Comparison of ENCODE assay signal across 2 cellular contexts in genomic region chr10:28691187-28691694, GRCh38.
TF ChIP-seq lines count a peak whose summit lies in the region.

No MANE protein-coding gene starts in this region.

TF ChIP-seq in HepG2, 621 proteins besides CTCF, POLR2A, EP300 and RAD21:
- TF ChIP-seq NFKBIZ (CRISPR knock-in tag; IDR thresholded peaks at IDR 0.05), result no peak
- no peak for TF ChIP-seq SMC3 (IDR thresholded peaks at IDR 0.05; ENCODE audit: low read length)
- TF ChIP-seq ARID2 (CRISPR knock-in tag; IDR thresholded peaks at IDR 0.05; ENCODE audit: borderline replicate concordance), result no peak
- TF ChIP-seq ZNF614 (CRISPR knock-in tag; IDR thresholded peaks at IDR 0.05; ENCODE audit: borderline replicate concordance), result no peak
- no peak for TF ChIP-seq NFAT5 (CRISPR knock-in tag; IDR thresholded peaks at IDR 0.05)
- no peak for TF ChIP-seq MAF1 (CRISPR knock-in tag; IDR thresholded peaks at IDR 0.05; ENCODE audit: borderline replicate concordance)
- 0 out of 2 replicates have a peak, but pooled peaks have one; percentile 38 for TF ChIP-seq PCBP1 (IDR thresholded peaks at IDR 0.05; ENCODE audit: borderline replicate concordance, low read depth, low read length)
- TF ChIP-seq CHCHD3 (CRISPR knock-in tag; IDR thresholded peaks at IDR 0.05), result no peak
- no peak for TF ChIP-seq CBX5 (CRISPR knock-in tag; IDR thresholded peaks at IDR 0.05; ENCODE audit: borderline replicate concordance)
- peak; percentile 79 for TF ChIP-seq HNRNPK (IDR thresholded peaks at IDR 0.05; ENCODE audit: low read depth, low read length, poor library complexity, severe bottlenecking)

TF ChIP-seq in K562, 482 proteins besides CTCF, POLR2A, EP300 and RAD21:
- peak; percentile 73; the same call in 1 of the 2 replicates for TF ChIP-seq CHD2 (IDR thresholded peaks at IDR 0.05; ENCODE audit: low read depth, low read length)
- no peak for TF ChIP-seq ZBTB5 (IDR thresholded peaks at IDR 0.05)
- TF ChIP-seq TAL1 (IDR thresholded peaks at IDR 0.05), result peak; percentile 68; the same call in 1 of the 2 replicates
- no peak for TF ChIP-seq FOS (IDR thresholded peaks at IDR 0.05; ENCODE audit: extremely low read depth, insufficient read length)
- TF ChIP-seq GTF2E2 (tag; IDR thresholded peaks at IDR 0.05), result no peak
- peak; percentile 79 for TF ChIP-seq CBFA2T3 (IDR thresholded peaks at IDR 0.05)
- TF ChIP-seq POLR2AphosphoS5 (IDR thresholded peaks at IDR 0.05; ENCODE audit: control insufficient read depth, insufficient read depth, low read depth, low read length), result peak; percentile 32; the same call in 1 of the 2 replicates
- TF ChIP-seq ARID1B (IDR thresholded peaks at IDR 0.05), result peak; percentile 56
- TF ChIP-seq MEIS2 (IDR thresholded peaks at IDR 0.05; ENCODE audit: partially characterized antibody), result peak; percentile 73
- no peak for TF ChIP-seq SMARCE1 (IDR thresholded peaks at IDR 0.05)
- TF ChIP-seq ZNF511 (CRISPR knock-in tag; IDR thresholded peaks at IDR 0.05), result no peak
- TF ChIP-seq CEBPZ (IDR thresholded peaks at IDR 0.05; ENCODE audit: borderline replicate concordance, low read depth, low read length), result no peak
- no peak for TF ChIP-seq SRSF7 (optimal IDR thresholded peaks at IDR 0.05; ENCODE audit: low read depth, low read length)
- TF ChIP-seq CREBBP (IDR thresholded peaks at IDR 0.05; ENCODE audit: low read depth, low read length), result no peak
- peak; percentile 57 for TF ChIP-seq CBFA2T2 (conservative IDR thresholded peaks at IDR 0.05)
- no peak for TF ChIP-seq MAFG (tag; conservative IDR thresholded peaks at IDR 0.05)
- no peak for TF ChIP-seq RBM22 (IDR thresholded peaks at IDR 0.05; ENCODE audit: low read depth, low read length, poor library complexity, severe bottlenecking)
- TF ChIP-seq ETV5 (CRISPR knock-in tag; IDR thresholded peaks at IDR 0.05; ENCODE audit: low read depth), result no peak
- no peak for TF ChIP-seq TSC22D4 (tag; IDR thresholded peaks at IDR 0.05)
- TF ChIP-seq HDAC8 (tag; IDR thresholded peaks at IDR 0.05), result no peak
- TF ChIP-seq TCF3 (CRISPR knock-in tag; IDR thresholded peaks at IDR 0.05), result peak; percentile 53
